In the genomic region with DNA sequence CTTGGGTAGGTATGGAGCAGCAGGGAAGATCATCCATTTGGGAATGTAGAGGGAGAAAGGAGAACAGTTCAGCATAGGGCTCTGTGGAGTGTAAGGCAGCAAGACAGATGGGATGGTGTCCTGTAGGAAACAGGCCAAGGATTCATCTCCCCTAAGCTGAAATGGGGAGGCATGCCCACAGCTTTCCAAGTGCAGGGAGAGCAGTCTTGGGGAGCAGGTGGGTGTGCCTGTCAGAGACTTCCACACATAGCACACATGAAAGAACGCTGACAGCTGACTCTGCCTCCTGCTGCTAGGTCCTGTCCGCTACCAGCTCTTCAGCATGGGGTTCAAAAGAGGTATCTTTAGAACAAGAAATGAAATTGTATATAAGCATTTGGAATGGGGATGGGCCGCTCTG, we compare ENCODE assay signal across 21 cellular contexts.
"Had no signal": no experiment of that assay in that cellular context is flagged by ENCODE, and none has a peak within 500 bp of the region (broad histone marks: within the 10 kb centered on the region; RNA-seq: fewer than 3 reads in every experiment).

No MANE protein-coding gene starts in this region.

- H3K27ac Mint-ChIP-seq: activated CD4-positive, alpha-beta memory T cell treated with anti-CD3 and anti-CD28 coated beads for 36 hours; activated T-cell treated with anti-CD3 and anti-CD28 coated beads, Interleukin-2, amount 50 U/mL, for 24 hours; endodermal cell; nephron progenitor cell; T-helper 2 cell treated with Interferon-gamma antibody and Interleukin-4, amounts not matched to agents 5 μg/mL and 100 μg/mL, for 36 hours had no signal

- DNase-seq: activated CD4-positive, alpha-beta memory T cell treated with anti-CD3 and anti-CD28 coated beads for 36 hours; activated CD4-positive, alpha-beta T cell treated with anti-CD3 and anti-CD28 coated beads for 48 hours; activated CD8-positive, alpha-beta memory T cell treated with anti-CD3 and anti-CD28 coated beads, Interleukin-2, amount 50 U/mL, for 48 hours; activated gamma-delta T cell; activated naive CD4-positive, alpha-beta T cell treated with anti-CD3 and anti-CD28 coated beads, Interleukin-2, amount 50 U/mL, for 16 hours; activated T-cell treated with anti-CD3 and anti-CD28 coated beads, Interleukin-2, amount 50 U/mL, for 24 hours; amniotic stem cell; brain microvascular endothelial cell; endodermal cell; foreskin fibroblast; heart right ventricle; nephron progenitor cell; nucleus accumbens; pancreas; stimulated activated CD4-positive, alpha-beta T cell treated with anti-CD3 and anti-CD28 coated beads, Interleukin-1b, Interleukin-23, amount 100 ng/mL, for 48 hours; stimulated activated naive CD4-positive, alpha-beta T cell treated with Interleukin-2 at 50 U/mL for 16 hours; T-helper 1 cell; testis; transverse colon had no signal

- ATAC-seq: esophagus mucosa, heart right ventricle, pancreas had no signal

- H3K36me3 Mint-ChIP-seq: activated CD4-positive, alpha-beta memory T cell treated with anti-CD3 and anti-CD28 coated beads for 36 hours had no signal

- H3K4me3 Mint-ChIP-seq: activated CD4-positive, alpha-beta memory T cell treated with anti-CD3 and anti-CD28 coated beads for 36 hours; activated T-cell treated with anti-CD3 and anti-CD28 coated beads, Interleukin-2, amount 50 U/mL, for 24 hours; endodermal cell; nephron progenitor cell; T-helper 2 cell treated with Interferon-gamma antibody and Interleukin-4, amounts not matched to agents 5 μg/mL and 100 μg/mL, for 36 hours had no signal

- H3K9me3 Mint-ChIP-seq: activated CD4-positive, alpha-beta memory T cell treated with anti-CD3 and anti-CD28 coated beads for 36 hours; activated T-cell treated with anti-CD3 and anti-CD28 coated beads, Interleukin-2, amount 50 U/mL, for 24 hours; endodermal cell; T-helper 2 cell treated with Interferon-gamma antibody and Interleukin-4, amounts not matched to agents 5 μg/mL and 100 μg/mL, for 36 hours had no signal
